12 cellular contexts compared by ENCODE assay signal in the genomic region with DNA sequence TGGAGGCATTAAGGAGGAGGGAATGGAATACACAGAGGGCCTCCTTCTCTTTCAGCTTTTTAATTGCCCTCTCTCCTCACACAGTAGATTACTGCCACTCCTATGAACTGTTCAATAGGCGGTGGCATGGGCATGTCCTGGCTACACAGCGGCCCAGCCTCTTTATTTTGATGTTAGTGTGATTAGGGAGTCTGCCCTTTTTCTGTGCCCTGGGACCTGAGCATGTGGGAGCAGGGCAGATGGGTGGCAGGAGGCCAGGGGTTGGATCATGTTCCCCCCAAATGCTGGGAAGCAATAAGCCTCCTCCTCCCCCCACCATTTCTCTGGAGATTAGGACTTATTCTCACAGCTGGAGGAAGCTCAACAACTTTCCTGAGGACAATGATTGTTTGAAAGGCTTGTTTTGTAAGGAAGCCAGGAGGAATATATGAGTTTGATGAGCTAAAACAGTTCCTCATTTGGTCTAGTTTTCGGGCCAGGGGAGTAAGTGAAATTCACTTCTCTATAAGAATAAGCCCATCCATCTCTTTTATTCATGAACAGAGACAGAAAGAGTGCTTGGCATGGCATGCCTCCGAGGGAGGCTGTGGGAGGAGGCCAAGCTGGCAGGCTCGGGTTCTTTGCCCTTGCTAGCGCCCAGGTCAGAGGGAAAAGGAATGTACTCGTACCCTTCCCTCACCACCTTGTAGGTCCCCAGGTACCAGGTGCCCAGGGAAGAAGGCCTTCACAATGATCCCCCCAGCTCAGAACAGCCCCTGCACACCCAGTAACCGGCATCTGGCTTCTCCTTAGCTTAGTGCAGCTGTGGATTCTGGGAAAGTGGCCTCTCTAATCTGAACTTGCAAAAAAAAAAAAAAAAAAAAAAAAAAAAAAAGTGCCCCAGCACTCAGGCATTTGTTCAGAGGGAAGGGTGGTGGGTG. TPM values are rescaled to one million over a fixed set of nuclear protein-coding genes. Genes with fewer than 3 reads are reported as not detected.
DNase-seq lines count a peak whose midpoint lies in the region; ATAC-seq and TF ChIP-seq lines count a peak whose summit lies in the region.
"Had no signal": no experiment of that assay in that cellular context is flagged by ENCODE, and none has a peak within 500 bp of the region (broad histone marks: within the 10 kb centered on the region; RNA-seq: fewer than 3 reads in every experiment).

No MANE protein-coding gene starts in this region.

- H3K36me3 Mint-ChIP-seq in CD8-positive, alpha-beta memory T cell = no peaks in the 10 kb centered on the region
- no peaks in the 10 kb centered on the region for H3K36me3 Mint-ChIP-seq in Calu3 (ENCODE audit: insufficient read depth, unreplicated experiment)

- peak overlapping the region; percentile 77 to 89 (median 82) for H3K4me3 Mint-ChIP-seq in CD8-positive, alpha-beta memory T cell
- H3K4me3 Mint-ChIP-seq in Calu3 (ENCODE audit: low read depth, unreplicated experiment) = no peak overlapping the region

- CTCF ChIA-PET in CD8-positive, alpha-beta memory T cell (lab: Charles Lee) = interaction anchor here (0.8 to 2.9 kb wide), 5 partner anchors 9 to 194 kb away, joined by 3 to 21 read pairs (median 3); no protein-coding TSS in a partner anchor
- CTCF ChIA-PET in Calu3 (lab: Charles Lee) = interaction anchor here (0.6 kb wide), 1 partner anchor 204 kb away, joined by 8 read pairs; no protein-coding TSS in a partner anchor

- 66 to 69% (median 68%) methylated on average over 8 of the region's 8 CpGs for WGBS in psoas muscle, 3 donors

- no TSS peak for BruUV-seq in Calu3 (replicated peaks; lab: Mats Ljungman, UMichigan)

- no peak overlapping the region for H3K27ac ChIP-seq in CD8-positive, alpha-beta memory T cell (ENCODE audit: low read depth, low read length)
- H3K27ac ChIP-seq in SJSA1 (peak overlapping the region; percentile 66; the same call in 1 of the 2 replicates), psoas muscle (no peak overlapping the region), WERI-Rb-1 (no peak overlapping the region)

- peak in 1 of 4 donors; percentile 13 for ATAC-seq in psoas muscle
- ATAC-seq in HG03442 (IDR thresholded peaks at IDR 0.05; ENCODE audit: unreplicated experiment) = no peak

- POLR2A ChIA-PET in CD8-positive, alpha-beta memory T cell (lab: Charles Lee) = interaction anchor here (0.5 to 1.6 kb wide), 4 partner anchors 34 to 298 kb away, joined by 3 to 7 read pairs (median 3); a partner anchor contains a TSS

- no peak overlapping the region for H3K9ac ChIP-seq in iPS-15b (ENCODE audit: low read depth, low read length)

- H3K36me3 ChIP-seq in CD8-positive, alpha-beta memory T cell (ENCODE audit: insufficient read depth, low read length) = no peaks in the 10 kb centered on the region
- H3K36me3 ChIP-seq in SJSA1 (no peaks in the 10 kb centered on the region), iPS-15b (ENCODE audit: control insufficient read depth, insufficient read depth, low read length) (no peaks in the 10 kb centered on the region), psoas muscle (ENCODE audit: insufficient read depth in 1 of 2, low read depth in 1 of 2) (no peaks in the 10 kb centered on the region), WERI-Rb-1 (no peaks in the 10 kb centered on the region)
- H3K36me3 ChIP-seq: brain microvascular endothelial cell, gastroesophageal sphincter had no signal

- H3K9me3 Mint-ChIP-seq in CD8-positive, alpha-beta memory T cell = peaks cover 0 to 1% (median 0%) of the 10 kb centered on the region in 5 donors
- no peaks in the 10 kb centered on the region for H3K9me3 Mint-ChIP-seq in Calu3 (ENCODE audit: low read depth, unreplicated experiment)

- no peak for TF ChIP-seq CTCF in psoas muscle (IDR thresholded peaks at IDR 0.05)
- no peak for TF ChIP-seq CTCF in Calu3 (IDR thresholded peaks at IDR 0.05; ENCODE audit: unreplicated experiment)
- TF ChIP-seq CTCF in WERI-Rb-1 (IDR thresholded peaks at IDR 0.05; ENCODE audit: low read depth, low read length) = no peak

- intact Hi-C loops in psoas muscle (cut with DNase I) = no loop called here
- intact Hi-C loops in Calu3 (cut with micrococcal nuclease; ENCODE audit: unreplicated experiment) = no loop called here

- no peak for DNase-seq in CD8-positive, alpha-beta memory T cell
- DNase-seq in SJSA1 (ENCODE audit: low read depth in 1 of 2, low spot score in 2 of 2) (no peak), psoas muscle (no peak), Calu3 (no peak), WERI-Rb-1 (no peak), T1000 (lab: John Stamatoyannopoulos, UW) (no peak)
- DNase-seq: NCI-H2029 treated with DMSO at 0.1 percent for 48 hours had no signal

- H3K27me3 Mint-ChIP-seq in CD8-positive, alpha-beta memory T cell = peaks cover 0 to 9% of the 10 kb centered on the region in 2 donors
- peaks cover 65% of the 10 kb centered on the region for H3K27me3 Mint-ChIP-seq in Calu3 (ENCODE audit: unreplicated experiment)

- peak overlapping the region; percentile 33 for H3K4me3 ChIP-seq in CD8-positive, alpha-beta memory T cell (ENCODE audit: low read length)
- no peak overlapping the region for H3K4me3 ChIP-seq in SJSA1
- peak overlapping the region; percentile 45 for H3K4me3 ChIP-seq in iPS-15b (ENCODE audit: low read depth, low read length)
- peak overlapping the region; percentile 69 for H3K4me3 ChIP-seq in psoas muscle
- H3K4me3 ChIP-seq in WERI-Rb-1 (ENCODE audit: low read depth, low read length) = no peak overlapping the region

- H3K9me3 ChIP-seq in CD8-positive, alpha-beta memory T cell (ENCODE audit: low read length) = no peaks in the 10 kb centered on the region
- H3K9me3 ChIP-seq in SJSA1 (replicated peaks) = no peaks in the 10 kb centered on the region
- no peaks in the 10 kb centered on the region for H3K9me3 ChIP-seq in iPS-15b (ENCODE audit: control insufficient read depth, insufficient read depth, low read length)
- no peaks in the 10 kb centered on the region for H3K9me3 ChIP-seq in psoas muscle
- no peaks in the 10 kb centered on the region for H3K9me3 ChIP-seq in WERI-Rb-1 (ENCODE audit: severe bottlenecking)
- H3K9me3 ChIP-seq: gastroesophageal sphincter had no signal

- no peaks in the 10 kb centered on the region for H3K27me3 ChIP-seq in CD8-positive, alpha-beta memory T cell (ENCODE audit: insufficient read depth, low read length, poor library complexity, severe bottlenecking)
- no peaks in the 10 kb centered on the region for H3K27me3 ChIP-seq in SJSA1 (replicated peaks)
- H3K27me3 ChIP-seq in iPS-15b (ENCODE audit: control insufficient read depth, insufficient read depth, low read length) = peaks cover 72% of the 10 kb centered on the region
- H3K27me3 ChIP-seq in psoas muscle (ENCODE audit: insufficient read depth in 3 of 3, low read length in 2 of 3) = peaks cover 0 to 28% (median 2%) of the 10 kb centered on the region in 3 donors
- H3K27me3 ChIP-seq in WERI-Rb-1 (ENCODE audit: insufficient read depth, low read depth, severe bottlenecking) = no peaks in the 10 kb centered on the region
- H3K27me3 ChIP-seq: brain microvascular endothelial cell had no signal

- H3K4me1 ChIP-seq in CD8-positive, alpha-beta memory T cell (ENCODE audit: insufficient read depth, low read length) = peaks cover 29% of the 10 kb centered on the region
- H3K4me1 ChIP-seq in SJSA1 (replicated peaks) (peaks cover 11% of the 10 kb centered on the region), iPS-15b (ENCODE audit: control insufficient read depth, insufficient read depth, low read length) (peaks cover 3% of the 10 kb centered on the region), psoas muscle (no peaks in the 10 kb centered on the region)

- H3K27ac Mint-ChIP-seq in CD8-positive, alpha-beta memory T cell = peak overlapping the region in 2 of 8 donors; percentile 67 to 77
- H3K27ac Mint-ChIP-seq in Calu3 (ENCODE audit: unreplicated experiment) = no peak overlapping the region

- H3K4me1 Mint-ChIP-seq in CD8-positive, alpha-beta memory T cell = peaks cover 17 to 22% (median 21%) of the 10 kb centered on the region in 3 donors
- H3K4me1 Mint-ChIP-seq in Calu3 (ENCODE audit: low read depth, unreplicated experiment) = no peaks in the 10 kb centered on the region

RNA-seq across cellular contexts. Expression of a gene that starts 1.0 kb away (rescaled TPM):
- total RNA-seq in CD8-positive, alpha-beta memory T cell = not detected
- polyA plus RNA-seq in CD8-positive, alpha-beta memory T cell = not detected
- not detected in 2 replicates for total RNA-seq in SJSA1 (2014; rRNA removed; shearing (Covaris generic))
- total RNA-seq in psoas muscle (not detected), Calu3 (2022) (not detected in 2 replicates)
- under 1 TPM in 2 of 3 donors, not detected in 1; 0.01 to 0.04 TPM for polyA plus RNA-seq in psoas muscle
- total RNA-seq: HT-29 had no signal

RNA-seq across cellular contexts. Expression of a gene that starts 15.8 kb away (rescaled TPM):
- total RNA-seq in CD8-positive, alpha-beta memory T cell = not detected
- not detected for polyA plus RNA-seq in CD8-positive, alpha-beta memory T cell
- not detected in 2 replicates for total RNA-seq in SJSA1 (2014; rRNA removed; shearing (Covaris generic))
- total RNA-seq in psoas muscle (under 1 TPM in 2 of 4 donors, not detected in 2; 0.06 to 0.07 TPM), Calu3 (2022) (not detected in 2 replicates)
- polyA plus RNA-seq in psoas muscle = under 1 TPM; 0.05 to 0.25 (median 0.08) TPM
- total RNA-seq: HT-29 had no signal

RNA-seq across cellular contexts. Expression of a gene that starts 22.4 kb away (rescaled TPM):
- not detected for total RNA-seq in CD8-positive, alpha-beta memory T cell
- not detected for polyA plus RNA-seq in CD8-positive, alpha-beta memory T cell
- total RNA-seq in SJSA1 (2014; rRNA removed; shearing (Covaris generic)) = 0.97 and 2.8 TPM in 2 replicates
- 10 to 100 TPM; 14.9 to 17.5 (median 16.1) TPM for total RNA-seq in psoas muscle
- 10 to 100 TPM in 1 of 3 donors, 1 to 10 TPM in 2; 5.4 to 10.2 (median 8.4) TPM for polyA plus RNA-seq in psoas muscle
- not detected in 2 replicates for total RNA-seq in Calu3 (2022)
- total RNA-seq: HT-29 had no signal

RNA-seq across cellular contexts. Expression of a gene that starts 33.9 kb away (rescaled TPM):
- total RNA-seq in CD8-positive, alpha-beta memory T cell = 1 to 10 TPM; 3.6 to 3.7 TPM
- polyA plus RNA-seq in CD8-positive, alpha-beta memory T cell = 1.6 TPM
- 2.2 and 2.7 TPM in 2 replicates for total RNA-seq in SJSA1 (2014; rRNA removed; shearing (Covaris generic))
- total RNA-seq in psoas muscle (under 1 TPM; 0.07 to 0.42 (median 0.25) TPM), Calu3 (2022) (2.3 TPM in 2 replicates)
- polyA plus RNA-seq in psoas muscle = under 1 TPM; 0.03 to 0.29 (median 0.10) TPM

RNA-seq across cellular contexts. Expression of a gene that starts 54.9 kb away (rescaled TPM):
- total RNA-seq in CD8-positive, alpha-beta memory T cell = 1 to 10 TPM; 7.7 to 9.4 TPM
- polyA plus RNA-seq in CD8-positive, alpha-beta memory T cell = 2.2 TPM
- total RNA-seq in SJSA1 (2014; rRNA removed; shearing (Covaris generic)) = 4.1 and 8.5 TPM in 2 replicates
- total RNA-seq in psoas muscle (1 to 10 TPM; 1.7 to 3.2 (median 2.3) TPM), Calu3 (2022) (0.69 and 0.99 TPM in 2 replicates)
- 1 to 10 TPM; 2.9 to 3.6 (median 3.3) TPM for polyA plus RNA-seq in psoas muscle

Comparison
In these comparisons a context has a peak if more than half of its experiments do, and no peak if none do; other contexts are left out.
1. H3K4me3 ChIP-seq: peak in CD8-positive, alpha-beta memory T cell (single experiment), iPS-15b (single experiment) and psoas muscle (single experiment); none in SJSA1 (single experiment) and WERI-Rb-1 (single experiment).